In genomic region chr16:3173892-3174617, GRCh38 we compare ENCODE assay signal across 1 cellular context.
TF ChIP-seq lines count a peak whose summit lies in the region.

No MANE protein-coding gene starts in this region.

TF ChIP-seq in K562, 482 proteins besides CTCF, POLR2A, EP300 and RAD21 (continued from another document and continues in another):
- peak; percentile 78 for TF ChIP-seq CTCFL (IDR thresholded peaks at IDR 0.05; ENCODE audit: borderline replicate concordance, insufficient read depth, low read depth, low read length, poor library complexity, severe bottlenecking)
- TF ChIP-seq MLLT1 (IDR thresholded peaks at IDR 0.05), result no peak
- TF ChIP-seq ZNF740 (CRISPR knock-in tag; IDR thresholded peaks at IDR 0.05), result 0 out of 2 replicates have a peak, but pooled peaks have one; percentile 41
- no peak for TF ChIP-seq ZNF740 (tag; IDR thresholded peaks at IDR 0.05)
- no peak for TF ChIP-seq NR2C2 (CRISPR knock-in tag; IDR thresholded peaks at IDR 0.05)
- TF ChIP-seq NR2C2 (tag; IDR thresholded peaks at IDR 0.05), result no peak
- TF ChIP-seq USF2 (CRISPR knock-in tag; IDR thresholded peaks at IDR 0.05), result peak; percentile 50
- TF ChIP-seq KLF13 (tag; IDR thresholded peaks at IDR 0.05; ENCODE audit: borderline replicate concordance, low read depth), result peak; percentile 80
- peak; percentile 51 for TF ChIP-seq MGA (IDR thresholded peaks at IDR 0.05)
- 0 out of 2 replicates have a peak, but pooled peaks have one; percentile 6 for TF ChIP-seq KLF16 (IDR thresholded peaks at IDR 0.05)
- peak; percentile 30; the same call in 1 of the 2 replicates for TF ChIP-seq BHLHE40 (IDR thresholded peaks at IDR 0.05; ENCODE audit: low read length)
- TF ChIP-seq RCOR1 (IDR thresholded peaks at IDR 0.05; ENCODE audit: borderline replicate concordance in 1 of 2, low read depth in 2 of 2, low read length in 2 of 2), result peak in 1 of 2 experiments; percentile 42; a peak in 1 of 4 replicates
- TF ChIP-seq JUND (IDR thresholded peaks at IDR 0.05; ENCODE audit: borderline replicate concordance, low read depth, low read length), result peak; percentile 31; the same call in 1 of the 2 replicates
- TF ChIP-seq JUND (tag; IDR thresholded peaks at IDR 0.05; ENCODE audit: borderline replicate concordance, low read depth, low read length), result no peak
- 0 out of 2 replicates have a peak, but pooled peaks have one; percentile 54 for TF ChIP-seq TARDBP (IDR thresholded peaks at IDR 0.05)
- 0 out of 2 replicates have a peak, but pooled peaks have one; percentile 29 for TF ChIP-seq TOE1 (IDR thresholded peaks at IDR 0.05; ENCODE audit: borderline replicate concordance)
- no peak for TF ChIP-seq TOE1 (CRISPR knock-in tag; IDR thresholded peaks at IDR 0.05; ENCODE audit: borderline replicate concordance, low read depth)
- TF ChIP-seq ARID3B (CRISPR knock-in tag; IDR thresholded peaks at IDR 0.05; ENCODE audit: borderline replicate concordance), result no peak
- TF ChIP-seq C11orf30 (IDR thresholded peaks at IDR 0.05; ENCODE audit: low read depth), result 0 out of 2 replicates have a peak, but pooled peaks have one; percentile 23
- TF ChIP-seq LEF1 (IDR thresholded peaks at IDR 0.05), result 0 out of 2 replicates have a peak, but pooled peaks have one; percentile 16
- TF ChIP-seq ATF7 (IDR thresholded peaks at IDR 0.05), result peak; percentile 51
- TF ChIP-seq MNT (conservative IDR thresholded peaks at IDR 0.05), result 0 out of 4 replicates have a peak, but pooled peaks have one; percentile 32 to 42
- peak; percentile 64 for TF ChIP-seq ZNF316 (IDR thresholded peaks at IDR 0.05)
- TF ChIP-seq GMEB1 (CRISPR knock-in tag; IDR thresholded peaks at IDR 0.05), result no peak
- 0 out of 4 replicates have a peak, but pooled peaks of 1 of the 2 experiments have one; percentile 50 for TF ChIP-seq UBTF (IDR thresholded peaks at IDR 0.05; ENCODE audit: borderline replicate concordance in 1 of 2, low read depth in 2 of 2, low read length in 2 of 2)
- TF ChIP-seq ZNF224 (CRISPR knock-in tag; IDR thresholded peaks at IDR 0.05), result no peak
